In the genomic region with DNA sequence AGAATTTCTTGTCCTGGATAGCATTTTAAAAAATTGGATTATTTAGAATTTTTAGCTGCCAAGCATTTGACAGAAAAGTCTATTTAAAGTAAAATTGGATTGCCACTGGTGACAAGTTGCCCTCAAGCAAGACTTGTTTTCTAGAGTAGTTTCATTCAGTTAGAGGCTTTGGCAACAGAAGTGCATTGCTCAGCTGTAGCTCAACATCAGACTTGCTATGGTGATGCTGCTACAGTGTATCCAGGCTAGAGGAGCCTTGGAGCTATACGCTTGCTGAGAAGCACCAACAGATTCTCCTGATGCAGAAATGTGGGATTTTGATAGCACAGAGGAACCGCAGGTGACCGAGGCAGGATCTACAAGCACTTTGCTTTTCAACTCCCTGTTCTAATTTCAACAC, we compare ENCODE assay signal across 13 cellular contexts.
"Had no signal": no experiment of that assay in that cellular context is flagged by ENCODE, and none has a peak within 500 bp of the region (broad histone marks: within the 10 kb centered on the region; RNA-seq: fewer than 3 reads in every experiment).

No MANE protein-coding gene starts in this region.

- ATAC-seq: activated naive CD4-positive, alpha-beta T cell treated with anti-CD3 and anti-CD28 coated beads, Interleukin-2, amount 50 U/mL, for 72 hours; activated T-cell treated with anti-CD3 and anti-CD28 coated beads, Interleukin-2, amount 50 U/mL, for 72 hours; body of pancreas; gastroesophageal sphincter; natural killer cell treated with Interleukin-12 subunit alpha and Interleukin-12 subunit beta and Interleukin-15 and Interleukin-18, amount 100 ng/mL, for 72 hours; right lobe of liver had no signal

- FAIRE-seq: urothelium cell line had no signal

- DNase-seq: activated CD4-positive, alpha-beta T cell treated with anti-CD3 and anti-CD28 coated beads, Interleukin-2, amount 10 ng/mL, durations not matched to agents 7 days and 5 days; activated CD8-positive, alpha-beta memory T cell treated with anti-CD3 and anti-CD28 coated beads, Interleukin-2, amount 50 U/mL, for 48 hours; activated gamma-delta T cell; activated T-cell treated with anti-CD3 and anti-CD28 coated beads, Interleukin-2, amount 50 U/mL, for 72 hours; amniotic stem cell; body of pancreas; mammary epithelial cell; nucleus accumbens; right lobe of liver had no signal
